ENCODE assay signal across 19 cellular contexts in genomic region chr5:51958473-51958872, GRCh38.
"Had no signal": no experiment of that assay in that cellular context is flagged by ENCODE, and none has a peak within 500 bp of the region (broad histone marks: within the 10 kb centered on the region; RNA-seq: fewer than 3 reads in every experiment).

No MANE protein-coding gene starts in this region.

- H3K27ac Mint-ChIP-seq: activated CD4-positive, alpha-beta T cell treated with anti-CD3 and anti-CD28 coated beads, Interleukin-2, amount 10 ng/mL, durations not matched to agents 24 days and 14 days; activated CD8-positive, alpha-beta T cell treated with anti-CD3 and anti-CD28 coated beads, Interleukin-2, amount 10 ng/mL, durations not matched to agents 7 days and 5 days; activated naive CD4-positive, alpha-beta T cell treated with anti-CD3 and anti-CD28 coated beads, Interleukin-2, amount 50 U/mL, for 72 hours; immature natural killer cell; natural killer cell; stimulated activated naive B cell treated with anti-CD40 and anti-IgM and Interleukin-4, amounts not matched to agents 10 μg/mL and 1 μg/mL and 100 μg/mL, for 72 hours had no signal

- H3K4me1 Mint-ChIP-seq: activated CD4-positive, alpha-beta T cell treated with anti-CD3 and anti-CD28 coated beads, Interleukin-2, amount 10 ng/mL, durations not matched to agents 24 days and 14 days; immature natural killer cell; natural killer cell; stimulated activated naive B cell treated with anti-CD40 and anti-IgM and Interleukin-4, amounts not matched to agents 10 μg/mL and 1 μg/mL and 100 μg/mL, for 72 hours had no signal

- ATAC-seq: activated CD4-positive, CD25-positive, alpha-beta regulatory T cell treated with anti-CD3 and anti-CD28 coated beads, Interleukin-2, amount 50 U/mL, for 24 hours; activated CD8-positive, alpha-beta T cell treated with anti-CD3 and anti-CD28 coated beads, Interleukin-2, amount 10 ng/mL, durations not matched to agents 7 days and 5 days; activated naive CD4-positive, alpha-beta T cell treated with anti-CD3 and anti-CD28 coated beads, Interleukin-2, amount 50 U/mL, for 72 hours; left lobe of liver; natural killer cell; stimulated activated naive B cell treated with anti-CD40 and anti-IgM and Interleukin-4, amounts not matched to agents 10 μg/mL and 1 μg/mL and 100 μg/mL, for 72 hours had no signal

- H3K27me3 Mint-ChIP-seq: activated CD4-positive, alpha-beta T cell treated with anti-CD3 and anti-CD28 coated beads, Interleukin-2, amount 10 ng/mL, durations not matched to agents 24 days and 14 days; stimulated activated naive B cell treated with anti-CD40 and anti-IgM and Interleukin-4, amounts not matched to agents 10 μg/mL and 1 μg/mL and 100 μg/mL, for 72 hours had no signal

- DNase-seq: activated CD4-positive, alpha-beta T cell treated with anti-CD3 and anti-CD28 coated beads, Interleukin-2, amount 10 ng/mL, durations not matched to agents 24 days and 14 days; activated CD8-positive, alpha-beta T cell treated with anti-CD3 and anti-CD28 coated beads, Interleukin-2, amount 10 ng/mL, durations not matched to agents 7 days and 5 days; activated T-cell treated with anti-CD3 and anti-CD28 coated beads, Interleukin-2, amount 50 U/mL, for 1 hour; adrenal gland; central memory CD4-positive, alpha-beta T cell; dermis blood vessel endothelial cell; effector CD8-positive, alpha-beta T cell; erythroblast; foreskin fibroblast; immature natural killer cell; natural killer cell; ovary; stimulated activated CD4-positive, alpha-beta T cell treated with anti-CD3 and anti-CD28 coated beads, Interleukin-2, amount 100 ng/mL, for 48 hours; stimulated activated CD8-positive, alpha-beta memory T cell treated with anti-CD3 and anti-CD28 coated beads, Interleukin-4, amount 100 ng/mL, for 48 hours; stimulated activated naive B cell treated with anti-CD40 and anti-IgM and Interleukin-4, amounts not matched to agents 10 μg/mL and 1 μg/mL and 100 μg/mL, for 72 hours; transverse colon had no signal

- H3K36me3 Mint-ChIP-seq: activated naive CD4-positive, alpha-beta T cell treated with anti-CD3 and anti-CD28 coated beads, Interleukin-2, amount 50 U/mL, for 72 hours; immature natural killer cell; stimulated activated naive B cell treated with anti-CD40 and anti-IgM and Interleukin-4, amounts not matched to agents 10 μg/mL and 1 μg/mL and 100 μg/mL, for 72 hours had no signal

- H3K4me3 Mint-ChIP-seq: activated CD4-positive, alpha-beta T cell treated with anti-CD3 and anti-CD28 coated beads, Interleukin-2, amount 10 ng/mL, durations not matched to agents 24 days and 14 days; activated CD8-positive, alpha-beta T cell treated with anti-CD3 and anti-CD28 coated beads, Interleukin-2, amount 10 ng/mL, durations not matched to agents 7 days and 5 days; immature natural killer cell; natural killer cell; stimulated activated naive B cell treated with anti-CD40 and anti-IgM and Interleukin-4, amounts not matched to agents 10 μg/mL and 1 μg/mL and 100 μg/mL, for 72 hours had no signal
